11 cellular contexts compared by ENCODE assay signal in the genomic region with DNA sequence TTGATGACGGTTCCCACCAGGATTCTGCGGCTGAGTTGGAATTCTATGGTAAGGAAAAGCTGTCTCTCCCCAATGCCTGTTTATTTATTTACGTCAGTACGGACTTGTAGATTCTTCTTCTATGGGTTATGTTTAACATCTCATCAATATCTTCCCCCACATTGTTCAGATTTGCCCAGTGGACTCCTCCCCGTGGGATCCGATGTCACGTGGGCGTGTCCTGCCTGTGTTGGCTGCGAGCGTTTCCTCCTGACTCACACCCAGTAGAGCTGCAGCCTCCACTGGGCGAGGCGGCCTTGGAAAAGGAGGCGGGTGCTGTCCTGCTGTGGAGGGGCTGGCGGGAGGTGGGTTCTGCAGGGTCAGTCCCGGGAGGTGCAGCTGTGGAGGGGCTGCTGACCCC. TPM values are rescaled to one million over a fixed set of nuclear protein-coding genes. Genes with fewer than 3 reads are reported as not detected.
A peak's percentile ranks its signal among the peaks of the same experiment; 100 is the strongest.
DNase-seq lines count a peak whose midpoint lies in the region; ATAC-seq and TF ChIP-seq lines count a peak whose summit lies in the region.
"Had no signal": no experiment of that assay in that cellular context is flagged by ENCODE, and none has a peak within 500 bp of the region (broad histone marks: within the 10 kb centered on the region; RNA-seq: fewer than 3 reads in every experiment).

No MANE protein-coding gene starts in this region.

- TF ChIP-seq POLR2A in heart left ventricle (IDR thresholded peaks at IDR 0.05): no peak
- TF ChIP-seq POLR2A in spleen (IDR thresholded peaks at IDR 0.05): no peak
- TF ChIP-seq POLR2A in vagina (IDR thresholded peaks at IDR 0.05): peak in 1 of 2 donors; percentile 14

- peaks cover 7% of the 10 kb centered on the region for H3K36me3 Mint-ChIP-seq in T-helper 17 cell (ENCODE audit: low read depth)

- H3K4me3 Mint-ChIP-seq in T-helper 17 cell: no peak overlapping the region

- WGBS in heart left ventricle, 4 donors: 26 to 33% (median 32%) methylated on average over 12 to 15 of the region's 15 CpGs
- WGBS in spleen, 5 donors: 36 to 58% (median 45%) methylated on average over 13 to 15 of the region's 15 CpGs

- ATAC-seq in T-helper 17 cell (no peak), heart left ventricle (peak in 3 of 4 donors; percentile 49 to 89 (median 62)), HG02870 (IDR thresholded peaks at IDR 0.05; ENCODE audit: unreplicated experiment) (no peak)

- no peak for TF ChIP-seq CTCF in heart left ventricle (IDR thresholded peaks at IDR 0.05)
- TF ChIP-seq CTCF in spleen (IDR thresholded peaks at IDR 0.05 in 8 of 11, conservative IDR thresholded peaks at IDR 0.05 in 3 of 11): no peak
- TF ChIP-seq CTCF in vagina (IDR thresholded peaks at IDR 0.05): no peak

- H3K27ac ChIP-seq in heart left ventricle: no peak overlapping the region
- peak overlapping the region in 6 of 8 donors; percentile 29 to 79 (median 74) for H3K27ac ChIP-seq in spleen
- no peak overlapping the region for H3K27ac ChIP-seq in vagina
- H3K27ac ChIP-seq: C4-2B, tibial artery had no signal

- peaks cover 6% of the 10 kb centered on the region for H3K4me1 Mint-ChIP-seq in T-helper 17 cell

- H3K4me3 ChIP-seq in heart left ventricle: no peak overlapping the region
- no peak overlapping the region for H3K4me3 ChIP-seq in spleen
- H3K4me3 ChIP-seq in vagina: no peak overlapping the region
- H3K4me3 ChIP-seq: tibial artery had no signal

- DNase-seq in activated naive CD4-positive, alpha-beta T cell treated with Interleukin-2 at 50 U/mL for 16 hours: peak; percentile 20
- DNase-seq in activated naive CD4-positive, alpha-beta T cell treated with anti-CD3 and anti-CD28 coated beads, Interleukin-2, amount 50 U/mL, for 16 hours: no peak
- DNase-seq in T-helper 17 cell (no peak), heart left ventricle (peak; percentile 61 to 73 (median 68)), spleen (peak; percentile 89), vagina (ENCODE audit: extremely low spot score in 2 of 2) (no peak), ecto neural progenitor cell (ENCODE audit: low spot score) (no peak)

- no peaks in the 10 kb centered on the region for H3K9me3 ChIP-seq in T-helper 17 cell (ENCODE audit: control insufficient read depth, low read length, poor library complexity, severe bottlenecking)
- H3K9me3 ChIP-seq in heart left ventricle: no peaks in the 10 kb centered on the region
- no peaks in the 10 kb centered on the region for H3K9me3 ChIP-seq in spleen
- H3K9me3 ChIP-seq in vagina: no peaks in the 10 kb centered on the region
- H3K9me3 ChIP-seq: tibial artery had no signal

- peak overlapping the region; percentile 6 for H3K27ac Mint-ChIP-seq in T-helper 17 cell

- intact Hi-C loops in heart left ventricle (cut with DNase I): no loop called here
- intact Hi-C loops in spleen (cut with DNase I; ENCODE audit: low total_unique reads): no loop called here
- intact Hi-C loops in vagina (cut with DNase I): no loop called here

- H3K27me3 ChIP-seq in heart left ventricle (peaks cover 0 to 42% (median 13%) of the 10 kb centered on the region in 9 donors), spleen (replicated peaks in 1 of 7) (peaks cover 0 to 76% (median 14%) of the 10 kb centered on the region in 7 donors), vagina (peaks cover 3% of the 10 kb centered on the region)

- H3K4me1 ChIP-seq in heart left ventricle (peaks cover 0 to 16% (median 0%) of the 10 kb centered on the region in 12 donors), spleen (peaks cover 0 to 44% (median 16%) of the 10 kb centered on the region in 6 donors), vagina (peaks cover 8% of the 10 kb centered on the region)

- H3K27me3 Mint-ChIP-seq in T-helper 17 cell: peaks cover 78% of the 10 kb centered on the region

- H3K36me3 ChIP-seq in heart left ventricle (no peaks in the 10 kb centered on the region), spleen (no peaks in the 10 kb centered on the region), vagina (no peaks in the 10 kb centered on the region)
- H3K36me3 ChIP-seq: tibial artery had no signal

RNA-seq across cellular contexts. Expression of a gene that starts 46.8 kb away (rescaled TPM):
- 1 to 10 TPM; 1.9 TPM for total RNA-seq in T-helper 17 cell
- total RNA-seq in heart left ventricle: 10 to 100 TPM in 5 of 9 donors, 1 to 10 TPM in 3, under 1 TPM in 1; 1.00 to 54.0 (median 10.4) TPM
- polyA plus RNA-seq in heart left ventricle: 10 to 100 TPM; 14.5 to 24.4 TPM
- total RNA-seq in spleen: 10 to 100 TPM in 2 of 7 donors, 1 to 10 TPM in 5; 2.9 to 16.3 (median 7.1) TPM
- polyA plus RNA-seq in spleen: 1 to 10 TPM; 4.7 to 7.7 (median 5.9) TPM
- total RNA-seq in vagina: 45.9 TPM
- total RNA-seq: skeletal muscle tissue had no signal

Comparison
In these comparisons a context has a peak if more than half of its experiments do, and no peak if none do; other contexts are left out.
1. DNase-seq: peak in activated naive CD4-positive, alpha-beta T cell treated with Interleukin-2 at 50 U/mL for 16 hours (single experiment), heart left ventricle (5 of 5) and spleen (single experiment); none in activated naive CD4-positive, alpha-beta T cell treated with anti-CD3 and anti-CD28 coated beads, Interleukin-2, amount 50 U/mL, for 16 hours (single experiment), T-helper 17 cell (0 of 3), vagina (0 of 2) and ecto neural progenitor cell (single experiment).
2. ATAC-seq: peak in heart left ventricle (3 of 4); none in T-helper 17 cell (single experiment) and HG02870 (single experiment).
3. H3K27ac ChIP-seq: peak in spleen (6 of 8); none in heart left ventricle (0 of 12) and vagina (single experiment).